In the genomic region with DNA sequence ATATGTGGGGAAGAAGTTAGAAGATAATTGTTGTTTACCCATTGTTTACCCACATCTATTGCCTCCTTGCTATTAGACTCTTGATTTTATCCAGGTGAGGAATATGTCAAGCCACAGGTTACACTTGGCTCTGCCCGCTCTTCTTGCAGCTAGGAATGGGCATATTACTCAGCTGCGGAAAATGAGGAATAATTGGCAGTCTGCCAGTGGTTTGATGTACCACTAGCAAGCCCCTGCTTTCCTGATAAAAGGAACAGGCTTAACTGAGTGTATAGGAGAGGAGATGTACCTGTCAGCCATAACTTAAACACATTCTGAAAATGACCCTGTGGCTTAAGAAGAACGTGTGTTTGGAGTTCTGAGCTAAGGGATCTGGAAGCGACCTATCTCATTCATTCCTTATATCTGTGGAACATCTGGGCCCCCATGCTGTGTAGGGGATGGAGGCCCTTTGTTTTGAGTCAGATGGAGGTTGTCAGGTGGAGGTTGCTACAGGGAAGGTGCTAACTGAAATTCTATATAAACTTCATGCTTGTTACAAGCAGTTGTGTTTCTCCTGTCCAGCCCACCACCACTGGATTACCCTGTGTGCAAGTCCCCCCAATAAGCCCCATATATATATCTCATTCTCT, we compare ENCODE assay signal across 29 cellular contexts.
"Had no signal": no experiment of that assay in that cellular context is flagged by ENCODE, and none has a peak within 500 bp of the region (broad histone marks: within the 10 kb centered on the region; RNA-seq: fewer than 3 reads in every experiment).

No MANE protein-coding gene starts in this region.

- H3K27ac ChIP-seq: epithelial cell of prostate, esophagus squamous epithelium, heart right ventricle, left lung, lower lobe of right lung, neutrophil, skin epidermis, thoracic aorta, uterus, WERI-Rb-1 had no signal

- ATAC-seq: activated CD4-positive, CD25-positive, alpha-beta regulatory T cell treated with anti-CD3 and anti-CD28 coated beads, Interleukin-2, amount 50 U/mL, for 24 hours; heart right ventricle; left lung; lower lobe of right lung; sciatic nerve; stimulated activated naive CD8-positive, alpha-beta T cell treated with anti-CD3 and anti-CD28 coated beads, Interleukin-15, Interleukin-2, amounts not matched to agents 100 U/mL and 50 U/mL, for 24 hours had no signal

- H3K36me3 ChIP-seq: esophagus squamous epithelium, heart right ventricle, left lung, lower lobe of right lung, neutrophil, thoracic aorta, uterus, WERI-Rb-1 had no signal

- DNase-seq: activated CD4-positive, alpha-beta memory T cell treated with anti-CD3 and anti-CD28 coated beads for 36 hours; activated CD4-positive, alpha-beta T cell treated with anti-CD3 and anti-CD28 coated beads, Interleukin-2, amount 10 ng/mL, durations not matched to agents 24 days and 14 days; activated CD8-positive, alpha-beta memory T cell treated with anti-CD3 and anti-CD28 coated beads, Interleukin-2, amount 50 U/mL, for 4 hours; activated effector memory CD4-positive, alpha-beta T cell treated with anti-CD3 and anti-CD28 coated beads, Interleukin-2, amount 50 U/mL, for 16 hours; activated naive CD4-positive, alpha-beta T cell treated with anti-CD3 and anti-CD28 coated beads, Interleukin-2, amount 10 ng/mL, durations not matched to agents 7 days and 5 days; activated naive CD8-positive, alpha-beta T cell treated with anti-CD3 and anti-CD28 coated beads, Interleukin-2, amount 10 ng/mL, durations not matched to agents 7 days and 5 days; activated T-cell treated with anti-CD3 and anti-CD28 coated beads, Interleukin-2, amount 50 U/mL, for 1 hour; amniotic stem cell; central memory CD4-positive, alpha-beta T cell; esophagus squamous epithelium; foreskin melanocyte; heart right ventricle; kidney glomerular epithelial cell; left lung; lower lobe of right lung; naive B cell; nephron progenitor cell; stimulated activated CD4-positive, alpha-beta T cell treated with anti-CD3 and anti-CD28 coated beads, Interleukin-12 subunit alpha, Interleukin-12 subunit beta, amount 100 ng/mL, for 4 hours; stimulated activated CD4-positive, alpha-beta T cell treated with anti-CD3 and anti-CD28 coated beads, Interleukin-4, amount 100 ng/mL, for 1 hour; stimulated activated naive CD8-positive, alpha-beta T cell treated with anti-CD3 and anti-CD28 coated beads, Interleukin-15, Interleukin-2, amounts not matched to agents 100 U/mL and 50 U/mL, for 24 hours; uterus; WERI-Rb-1 had no signal

- H3K27me3 ChIP-seq: uterus had no signal

- H3K4me1 ChIP-seq: left lung, uterus had no signal

- FAIRE-seq: astrocyte had no signal

- H3K9me3 ChIP-seq: esophagus squamous epithelium, heart right ventricle, left lung, lower lobe of right lung, neutrophil, thoracic aorta, uterus had no signal

- H3K4me3 ChIP-seq: esophagus squamous epithelium, heart right ventricle, left lung, lower lobe of right lung, skin epidermis, thoracic aorta, uterus had no signal
